9 cellular contexts compared by ENCODE assay signal in the genomic region with DNA sequence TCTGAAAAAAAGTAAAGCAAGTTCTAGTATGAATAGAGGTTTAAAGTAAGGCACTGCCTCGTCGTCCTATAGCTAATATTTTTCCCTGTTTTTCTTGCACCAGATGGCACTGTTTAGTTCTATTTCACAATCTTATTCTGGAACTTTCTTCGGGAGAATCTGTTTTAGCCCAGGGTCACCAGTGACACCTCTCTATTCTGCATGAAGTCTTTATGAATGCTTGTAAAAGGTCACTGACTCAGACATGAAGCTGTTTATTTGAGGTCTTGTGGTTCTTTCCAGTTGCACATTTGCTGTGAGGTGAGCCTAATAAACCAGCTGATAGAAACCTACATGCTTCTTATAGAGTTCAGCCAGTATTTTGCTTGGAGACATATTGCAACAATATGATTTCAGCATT.
DNase-seq lines count a peak whose midpoint lies in the region; ATAC-seq and TF ChIP-seq lines count a peak whose summit lies in the region.
"Had no signal": no experiment of that assay in that cellular context is flagged by ENCODE, and none has a peak within 500 bp of the region (broad histone marks: within the 10 kb centered on the region; RNA-seq: fewer than 3 reads in every experiment).

No MANE protein-coding gene starts in this region.

- peak in 1 of 2 donors; percentile 21 for ATAC-seq in lower lobe of right lung
- ATAC-seq: activated naive CD4-positive, alpha-beta T cell treated with anti-CD3 and anti-CD28 coated beads, Interleukin-2, amount 50 U/mL, for 72 hours had no signal

- intact Hi-C loops in lower lobe of right lung (cut with DNase I) (no loop called here), CD14-positive monocyte (cut with micrococcal nuclease) (no loop called here)

- H3K27ac Mint-ChIP-seq in CD14-positive monocyte, result no peak overlapping the region
- H3K27ac Mint-ChIP-seq: activated naive CD4-positive, alpha-beta T cell treated with anti-CD3 and anti-CD28 coated beads, Interleukin-2, amount 50 U/mL, for 72 hours had no signal

- no peak overlapping the region for H3K27ac ChIP-seq in lower lobe of right lung

- no peak overlapping the region for H3K4me3 ChIP-seq in AG04449 (ENCODE audit: low read depth, low read length)
- H3K4me3 ChIP-seq in LNCaP clone FGC (ENCODE audit: low read depth, low read length), result no peak overlapping the region
- no peak overlapping the region for H3K4me3 ChIP-seq in cardiac fibroblast (replicated peaks in 1 of 2; ENCODE audit: low read depth in 2 of 2, low read length in 2 of 2)
- no peak overlapping the region for H3K4me3 ChIP-seq in lower lobe of right lung

- DNase-seq in AG04449 (ENCODE audit: low read depth, low spot score), result peak; percentile 29
- DNase-seq in LNCaP clone FGC (ENCODE audit: low read depth), result no peak
- DNase-seq in cardiac fibroblast (ENCODE audit: low read depth in 2 of 2), result peak; percentile 4 to 31
- no peak for DNase-seq in lower lobe of right lung
- DNase-seq in HPDE6-E6E7 (ENCODE audit: extremely low spot score), result no peak
- no peak for DNase-seq in CD14-positive monocyte (ENCODE audit: low spot score)
- DNase-seq in NCI-H146 (lab: John Stamatoyannopoulos, UW), result no peak
- no peak for DNase-seq in HuH-7 (ENCODE audit: low spot score)

- H3K9me3 ChIP-seq in lower lobe of right lung, result no peaks in the 10 kb centered on the region

- POLR2A ChIA-PET in AG04449 (lab: Yijun Ruan, JAX), result interaction anchor here (0.9 to 1.3 kb wide), 2 partner anchors 72 to 676 kb away, joined by 3 read pairs; no protein-coding TSS in a partner anchor

- no peaks in the 10 kb centered on the region for H3K4me1 ChIP-seq in lower lobe of right lung

- CTCF ChIA-PET in AG04449 (lab: Yijun Ruan, JAX), result interaction anchor here (0.6 to 9.5 kb wide), 39 partner anchors 8 to 1354 kb away, joined by 3 to 150 read pairs (median 4); no protein-coding TSS in a partner anchor

- no peaks in the 10 kb centered on the region for H3K27me3 Mint-ChIP-seq in CD14-positive monocyte (ENCODE audit: low read depth in 3 of 3)

- no peaks in the 10 kb centered on the region for H3K36me3 ChIP-seq in lower lobe of right lung

- no peak overlapping the region for H3K4me3 Mint-ChIP-seq in CD14-positive monocyte

- no peaks in the 10 kb centered on the region for H3K36me3 Mint-ChIP-seq in CD14-positive monocyte
- H3K36me3 Mint-ChIP-seq: activated naive CD4-positive, alpha-beta T cell treated with anti-CD3 and anti-CD28 coated beads, Interleukin-2, amount 50 U/mL, for 72 hours had no signal

- H3K4me1 Mint-ChIP-seq in CD14-positive monocyte, result peaks cover 2% of the 10 kb centered on the region

- TF ChIP-seq CTCF in AG04449 (IDR thresholded peaks at IDR 0.05; ENCODE audit: insufficient read depth, low read length, missing control alignments) (peak; percentile 6), LNCaP clone FGC (IDR thresholded peaks at IDR 0.05; ENCODE audit: control insufficient read depth, extremely low read depth, insufficient read depth) (peak; percentile 43), cardiac fibroblast (IDR thresholded peaks at IDR 0.05; ENCODE audit: low read depth, low read length) (no peak), lower lobe of right lung (IDR thresholded peaks at IDR 0.05) (peak; percentile 24), CD14-positive monocyte (IDR thresholded peaks at IDR 0.05) (no peak)

- H3K9me3 Mint-ChIP-seq in CD14-positive monocyte, result peaks cover 0 to 4% (median 0%) of the 10 kb centered on the region in 7 donors
- H3K9me3 Mint-ChIP-seq: activated naive CD4-positive, alpha-beta T cell treated with anti-CD3 and anti-CD28 coated beads, Interleukin-2, amount 50 U/mL, for 72 hours had no signal

- no peaks in the 10 kb centered on the region for H3K27me3 ChIP-seq in lower lobe of right lung (ENCODE audit: low read depth)

Comparison
In these comparisons a context has a peak if more than half of its experiments do, and no peak if none do; other contexts are left out.
1. DNase-seq: peak in AG04449 (single experiment) and cardiac fibroblast (2 of 2); none in LNCaP clone FGC (single experiment), lower lobe of right lung (single experiment), HPDE6-E6E7 (single experiment), CD14-positive monocyte (single experiment), NCI-H146 (single experiment) and HuH-7 (single experiment).
2. CTCF ChIP-seq: peak in AG04449 (single experiment), LNCaP clone FGC (single experiment) and lower lobe of right lung (single experiment); none in cardiac fibroblast (single experiment) and CD14-positive monocyte (single experiment).